10 cellular contexts compared by ENCODE assay signal in the genomic region with DNA sequence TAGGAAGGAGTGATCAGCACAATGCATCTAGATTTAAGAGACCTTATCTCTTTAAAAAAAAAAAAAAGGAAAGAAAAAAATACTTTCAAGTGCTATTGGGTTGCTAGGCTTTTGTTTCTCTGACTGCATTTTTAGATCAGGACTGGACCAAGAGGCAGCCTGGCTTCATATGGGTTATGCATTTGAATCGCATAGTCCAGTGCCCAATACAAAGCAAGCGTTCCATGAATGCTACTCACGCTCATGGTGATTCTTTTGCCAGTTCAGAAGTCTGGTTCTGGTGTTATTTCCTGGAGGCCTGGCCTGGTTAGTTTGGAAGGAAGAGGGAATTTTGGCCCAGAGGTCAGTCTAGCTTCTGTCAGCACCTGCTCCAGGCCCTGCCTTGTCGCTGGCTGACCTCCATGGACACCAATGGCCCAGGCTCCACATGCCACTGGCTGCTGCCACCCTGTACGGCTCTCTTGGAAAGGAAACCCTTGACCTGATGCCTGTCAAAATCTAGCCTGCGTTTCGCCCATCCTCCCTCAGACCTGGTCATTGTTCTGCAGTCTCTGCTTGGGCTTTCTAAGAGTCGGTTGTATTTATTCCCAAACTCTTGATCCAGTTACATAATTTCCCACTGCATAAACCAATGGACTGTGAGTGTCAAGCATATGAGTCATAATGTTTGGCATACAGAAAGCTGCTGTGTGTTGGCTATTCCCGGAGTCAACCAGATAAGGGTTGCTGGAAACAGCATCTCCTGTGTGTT.
DNase-seq lines count a peak whose midpoint lies in the region; ATAC-seq and TF ChIP-seq lines count a peak whose summit lies in the region.
"Had no signal": no experiment of that assay in that cellular context is flagged by ENCODE, and none has a peak within 500 bp of the region (broad histone marks: within the 10 kb centered on the region; RNA-seq: fewer than 3 reads in every experiment).

No MANE protein-coding gene starts in this region.

- no peak overlapping the region for H3K4me3 Mint-ChIP-seq in MCF 10A (ENCODE audit: unreplicated experiment)
- H3K4me3 Mint-ChIP-seq: stimulated activated naive CD8-positive, alpha-beta T cell treated with anti-CD3 and anti-CD28 coated beads, Interleukin-15, amount 100 ng/mL, for 72 hours had no signal

- POLR2A ChIA-PET in MCF 10A (lab: Yijun Ruan, JAX) = no interaction called here

- no peak for TF ChIP-seq CTCF in MCF 10A (IDR thresholded peaks at IDR 0.05; ENCODE audit: unreplicated experiment)
- TF ChIP-seq CTCF in breast epithelium (IDR thresholded peaks at IDR 0.05) = no peak
- no peak for TF ChIP-seq CTCF in mucosa of descending colon (IDR thresholded peaks at IDR 0.05)

- H3K9me3 ChIP-seq in breast epithelium (peaks cover 6% of the 10 kb centered on the region in 2 donors), mucosa of descending colon (no peaks in the 10 kb centered on the region)

- no peaks in the 10 kb centered on the region for H3K4me1 Mint-ChIP-seq in MCF 10A (ENCODE audit: insufficient read depth, unreplicated experiment)
- H3K4me1 Mint-ChIP-seq: stimulated activated naive CD8-positive, alpha-beta T cell treated with anti-CD3 and anti-CD28 coated beads, Interleukin-15, amount 100 ng/mL, for 72 hours had no signal

- H3K9me3 Mint-ChIP-seq in MCF 10A (ENCODE audit: unreplicated experiment) = no peaks in the 10 kb centered on the region
- H3K9me3 Mint-ChIP-seq: stimulated activated naive CD8-positive, alpha-beta T cell treated with anti-CD3 and anti-CD28 coated beads, Interleukin-15, amount 100 ng/mL, for 72 hours had no signal

- no peaks in the 10 kb centered on the region for H3K36me3 Mint-ChIP-seq in MCF 10A (ENCODE audit: insufficient read depth, unreplicated experiment)

- TF ChIP-seq POLR2A in breast epithelium (IDR thresholded peaks at IDR 0.05) = no peak

- H3K4me3 ChIP-seq in breast epithelium (no peak overlapping the region), mucosa of descending colon (no peak overlapping the region)

- no peaks in the 10 kb centered on the region for H3K27me3 ChIP-seq in breast epithelium

- H3K27ac Mint-ChIP-seq in MCF 10A (ENCODE audit: low read depth, unreplicated experiment) = no peak overlapping the region
- H3K27ac Mint-ChIP-seq: stimulated activated naive CD8-positive, alpha-beta T cell treated with anti-CD3 and anti-CD28 coated beads, Interleukin-15, amount 100 ng/mL, for 72 hours had no signal

- BruUV-seq in MCF 10A (replicated peaks; lab: Mats Ljungman, UMichigan) = no TSS peak

- ATAC-seq in esophagus mucosa (peak; percentile 31), mucosa of descending colon (peak; percentile 34), HG03571 (IDR thresholded peaks at IDR 0.05; ENCODE audit: unreplicated experiment) (no peak)
- ATAC-seq: stimulated activated naive CD8-positive, alpha-beta T cell treated with anti-CD3 and anti-CD28 coated beads, Interleukin-15, amount 100 ng/mL, for 72 hours had no signal

- no peak overlapping the region for H3K27ac ChIP-seq in breast epithelium

- peak; percentile 80 for DNase-seq in MCF 10A (ENCODE audit: unreplicated experiment)
- DNase-seq in breast epithelium (ENCODE audit: low spot score in 2 of 2) = no peak
- DNase-seq in mucosa of descending colon = no peak
- no peak for DNase-seq in 8988T
- DNase-seq in NCI-H1092 (lab: John Stamatoyannopoulos, UW) = no peak
- DNase-seq in SHP77 treated with DMSO at 0.1 percent for 48 hours (lab: John Stamatoyannopoulos, UW) = no peak
- DNase-seq: foreskin melanocyte; stimulated activated naive CD8-positive, alpha-beta T cell treated with anti-CD3 and anti-CD28 coated beads, Interleukin-15, amount 100 ng/mL, for 72 hours had no signal

- H3K27me3 Mint-ChIP-seq in MCF 10A (ENCODE audit: insufficient read depth, unreplicated experiment) = no peaks in the 10 kb centered on the region

- no peaks in the 10 kb centered on the region for H3K4me1 ChIP-seq in breast epithelium
- no peaks in the 10 kb centered on the region for H3K4me1 ChIP-seq in mucosa of descending colon (ENCODE audit: low read depth)

- CTCF ChIA-PET in MCF 10A (lab: Yijun Ruan, JAX) = interaction anchor here (0.6 to 0.7 kb wide), 2 partner anchors 144 to 256 kb away, joined by 3 read pairs; no protein-coding TSS in a partner anchor

- intact Hi-C loops in MCF 10A (cut with micrococcal nuclease) (no loop called here), breast epithelium (cut with DNase I; ENCODE audit: low total_unique reads) (no loop called here), mucosa of descending colon (cut with DNase I, micrococcal nuclease) (no loop called here)

- H3K36me3 ChIP-seq in breast epithelium (no peaks in the 10 kb centered on the region), mucosa of descending colon (ENCODE audit: low read depth) (no peaks in the 10 kb centered on the region)
